8 cellular contexts compared by ENCODE assay signal in genomic region chr17:28552201-28552999, GRCh38. TPM values are rescaled to one million over a fixed set of nuclear protein-coding genes. Genes with fewer than 3 reads are reported as not detected.
A peak's percentile ranks its signal among the peaks of the same experiment; 100 is the strongest.
DNase-seq lines count a peak whose midpoint lies in the region; ATAC-seq and TF ChIP-seq lines count a peak whose summit lies in the region.

Gene UNC119, minus strand, starts transcription at chr17:28552624. Its CDS starts 67 bp downstream, at chr17:28552557.

- peak within 1 kb of the TSS; percentile 78 for H3K27ac ChIP-seq in A673 (ENCODE audit: low read depth, low read length, poor library complexity, severe bottlenecking)

- POLR2A ChIA-PET in A673 (lab: Charles Lee; ENCODE audit: low non-redundant PET) = no interaction called here

- peak within 1 kb of the TSS; percentile 97 for H3K4me3 ChIP-seq in A673 (ENCODE audit: low read depth, low read length, poor library complexity, severe bottlenecking)
- H3K4me3 ChIP-seq in mononuclear cell (ENCODE audit: low read length) = peak within 1 kb of the TSS; percentile 66

- peaks cover 18% of the 10 kb centered on the region for H3K36me3 ChIP-seq in A673 (ENCODE audit: insufficient read depth, low read length, poor library complexity, severe bottlenecking)

- H3K9me3 ChIP-seq in A673 (ENCODE audit: low read depth, low read length, poor library complexity, severe bottlenecking) (no peaks in the 10 kb centered on the region), mononuclear cell (ENCODE audit: low read depth, low read length) (no peaks in the 10 kb centered on the region)

- no peaks in the 10 kb centered on the region for H3K27me3 ChIP-seq in A673 (replicated peaks; ENCODE audit: insufficient read depth, low read depth, low read length, poor library complexity)
- H3K27me3 ChIP-seq in mononuclear cell (ENCODE audit: insufficient read depth, low read length) = no peaks in the 10 kb centered on the region

- CTCF ChIA-PET in A673 (lab: Charles Lee) = interaction anchor here (0.6 kb wide), 1 partner anchor 414 kb away, joined by 9 read pairs; no protein-coding TSS in a partner anchor

- no TSS peak for BruUV-seq in A673 (replicated peaks; lab: Mats Ljungman, UMichigan)

- DNase-seq in A673 (ENCODE audit: low spot score) (peak; percentile 86), NOMO-1 (lab: John Stamatoyannopoulos, UW; ENCODE audit: unreplicated experiment in 2 of 2) (peak; percentile 61 to 82), epidermal melanocyte (ENCODE audit: insufficient read length, low spot score) (peak; percentile 86)
- peak; percentile 90 for DNase-seq in activated CD8-positive, alpha-beta memory T cell treated with anti-CD3 and anti-CD28 coated beads, Interleukin-2, amount 50 U/mL, for 48 hours
- peak; percentile 74 to 76 for DNase-seq in stimulated activated CD8-positive, alpha-beta memory T cell treated with anti-CD3 and anti-CD28 coated beads, Interleukin-2, amount 100 ng/mL, for 48 hours (ENCODE audit: low read depth in 2 of 2)

- peak; percentile 59 for ATAC-seq in GM18867 (IDR thresholded peaks at IDR 0.05; ENCODE audit: unreplicated experiment)
- ATAC-seq in HG03432 (IDR thresholded peaks at IDR 0.05; ENCODE audit: unreplicated experiment) = peak; percentile 70

- intact Hi-C loops in A673 (cut with micrococcal nuclease; ENCODE audit: unreplicated experiment) = loop anchor here (2.0 kb wide), 1 partner anchor 18 kb away; the partner anchor contains the start of gene PIGS

- H3K4me1 ChIP-seq in A673 (ENCODE audit: insufficient read depth, low read length, poor library complexity, severe bottlenecking) (peaks cover 29% of the 10 kb centered on the region), mononuclear cell (ENCODE audit: insufficient read depth, low read length) (peaks cover 51% of the 10 kb centered on the region)

- no peak for TF ChIP-seq CTCF in A673 (conservative IDR thresholded peaks at IDR 0.05; ENCODE audit: low read depth, low read length)

RNA-seq across cellular contexts. Expression of gene UNC119, which starts in this region (rescaled TPM):
- total RNA-seq in A673 (2021) = 44.6 and 46.8 TPM in 2 replicates
- 52.3 TPM for total RNA-seq in mononuclear cell

Comparison
In these comparisons a context has a peak if more than half of its experiments do, and no peak if none do; other contexts are left out.
1. Peak in every context shown above with its lines: DNase-seq, ATAC-seq, H3K4me3 ChIP-seq and H3K27ac ChIP-seq.